Comparison of ENCODE assay signal across 2 cellular contexts in the genomic region with DNA sequence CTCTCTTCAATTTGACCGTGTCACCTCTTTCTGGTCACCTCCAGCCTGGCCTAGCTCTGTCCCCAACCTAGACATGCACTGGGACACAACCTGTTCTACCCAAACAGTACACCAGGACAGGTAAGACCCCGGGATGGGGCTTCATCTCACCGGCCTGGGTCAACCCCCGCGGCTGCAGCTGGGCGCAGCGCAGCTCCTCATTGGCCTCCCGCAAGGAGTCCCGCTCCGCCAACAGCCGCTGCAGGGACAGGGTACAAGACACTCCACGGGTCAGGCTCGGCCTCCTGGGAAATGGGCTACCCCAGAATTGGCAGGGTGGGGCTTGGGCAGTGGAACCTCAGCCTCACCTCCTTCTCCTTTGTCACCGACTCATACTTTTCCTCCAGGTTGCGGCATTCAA.
A peak's percentile ranks its signal among the peaks of the same experiment; 100 is the strongest.
TF ChIP-seq lines count a peak whose summit lies in the region.

No MANE protein-coding gene starts in this region.

TF ChIP-seq in WTC11, 78 proteins besides CTCF, POLR2A, EP300 and RAD21:
- TF ChIP-seq NR2C2 (CRISPR knock-in tag; IDR thresholded peaks at IDR 0.05) (0 out of 2 replicates have a peak, but pooled peaks have one; percentile 20), ELF4 (CRISPR knock-in tag; IDR thresholded peaks at IDR 0.05; ENCODE audit: low read depth) (no peak)

TF ChIP-seq in K562, 482 proteins besides CTCF, POLR2A, EP300 and RAD21:
- TF ChIP-seq, protein P1, sequence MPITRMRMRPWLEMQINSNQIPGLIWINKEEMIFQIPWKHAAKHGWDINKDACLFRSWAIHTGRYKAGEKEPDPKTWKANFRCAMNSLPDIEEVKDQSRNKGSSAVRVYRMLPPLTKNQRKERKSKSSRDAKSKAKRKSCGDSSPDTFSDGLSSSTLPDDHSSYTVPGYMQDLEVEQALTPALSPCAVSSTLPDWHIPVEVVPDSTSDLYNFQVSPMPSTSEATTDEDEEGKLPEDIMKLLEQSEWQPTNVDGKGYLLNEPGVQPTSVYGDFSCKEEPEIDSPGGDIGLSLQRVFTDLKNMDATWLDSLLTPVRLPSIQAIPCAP (CRISPR knock-in tag; IDR thresholded peaks at IDR 0.05; ENCODE audit: borderline replicate concordance): no peak
- TF ChIP-seq, protein P2, sequence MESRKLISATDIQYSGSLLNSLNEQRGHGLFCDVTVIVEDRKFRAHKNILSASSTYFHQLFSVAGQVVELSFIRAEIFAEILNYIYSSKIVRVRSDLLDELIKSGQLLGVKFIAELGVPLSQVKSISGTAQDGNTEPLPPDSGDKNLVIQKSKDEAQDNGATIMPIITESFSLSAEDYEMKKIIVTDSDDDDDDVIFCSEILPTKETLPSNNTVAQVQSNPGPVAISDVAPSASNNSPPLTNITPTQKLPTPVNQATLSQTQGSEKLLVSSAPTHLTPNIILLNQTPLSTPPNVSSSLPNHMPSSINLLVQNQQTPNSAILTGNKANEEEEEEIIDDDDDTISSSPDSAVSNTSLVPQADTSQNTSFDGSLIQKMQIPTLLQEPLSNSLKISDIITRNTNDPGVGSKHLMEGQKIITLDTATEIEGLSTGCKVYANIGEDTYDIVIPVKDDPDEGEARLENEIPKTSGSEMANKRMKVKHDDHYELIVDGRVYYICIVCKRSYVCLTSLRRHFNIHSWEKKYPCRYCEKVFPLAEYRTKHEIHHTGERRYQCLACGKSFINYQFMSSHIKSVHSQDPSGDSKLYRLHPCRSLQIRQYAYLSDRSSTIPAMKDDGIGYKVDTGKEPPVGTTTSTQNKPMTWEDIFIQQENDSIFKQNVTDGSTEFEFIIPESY (CRISPR knock-in tag; IDR thresholded peaks at IDR 0.05): 0 out of 2 replicates have a peak, but pooled peaks have one; percentile 14
- TF ChIP-seq ZFP36 (IDR thresholded peaks at IDR 0.05; ENCODE audit: low read depth, low read length, partially characterized antibody) (no peak), LEF1 (IDR thresholded peaks at IDR 0.05) (no peak), ZNF77 (CRISPR knock-in tag; IDR thresholded peaks at IDR 0.05) (no peak)
- TF ChIP-seq, protein P3, sequence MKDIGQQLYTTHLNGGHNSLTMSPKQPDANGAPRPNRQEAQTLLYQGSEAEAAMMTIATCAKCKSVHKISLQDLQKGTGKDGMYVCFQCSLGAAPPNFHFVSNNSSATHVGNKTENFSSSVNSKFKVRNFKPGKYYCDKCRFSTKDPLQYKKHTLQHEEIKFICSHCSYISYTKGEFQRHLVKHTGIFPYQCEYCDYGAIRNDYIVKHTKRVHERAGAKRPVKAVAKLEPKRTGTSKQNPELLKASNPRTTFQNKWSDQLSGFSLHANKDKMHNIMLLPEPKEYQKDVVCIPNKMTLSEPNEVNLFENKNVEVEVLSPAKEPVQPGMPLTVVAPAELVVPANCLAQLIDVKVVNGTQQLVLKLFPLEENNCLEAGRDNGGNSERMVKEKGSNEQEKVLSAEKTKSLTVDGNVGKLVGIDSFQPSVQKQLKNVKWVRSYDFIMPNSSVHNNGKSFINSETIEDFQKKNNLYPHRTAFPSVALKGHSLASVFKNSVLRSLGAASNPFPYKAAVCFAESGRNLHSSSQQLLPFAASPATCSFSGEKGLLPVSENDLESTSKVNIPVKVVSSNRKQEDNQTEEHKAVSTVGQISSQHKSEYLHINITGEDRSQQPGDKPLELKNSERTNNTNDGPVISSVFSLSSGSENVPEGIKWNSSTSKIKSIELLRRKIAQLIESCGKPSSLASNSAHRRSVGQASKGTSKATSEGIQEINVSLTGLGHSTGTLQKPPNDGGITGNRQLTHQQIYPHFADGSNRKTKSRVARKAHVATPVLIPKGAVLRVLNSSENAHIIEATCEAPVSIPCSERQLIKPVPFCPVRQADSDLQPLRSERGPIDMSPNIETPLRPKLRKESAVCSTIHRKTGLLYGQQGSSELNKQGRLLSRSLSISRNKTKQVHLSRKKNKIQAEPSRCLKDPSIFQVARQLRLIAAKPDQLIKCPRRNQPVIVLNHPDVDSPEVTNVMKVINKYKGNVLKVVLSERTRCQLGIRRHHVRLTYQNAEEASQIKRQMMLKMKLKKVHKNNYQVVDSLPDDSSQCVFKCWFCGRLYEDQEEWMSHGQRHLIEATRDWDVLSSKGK (CRISPR knock-in tag; IDR thresholded peaks at IDR 0.05): no peak
